In the genomic region with DNA sequence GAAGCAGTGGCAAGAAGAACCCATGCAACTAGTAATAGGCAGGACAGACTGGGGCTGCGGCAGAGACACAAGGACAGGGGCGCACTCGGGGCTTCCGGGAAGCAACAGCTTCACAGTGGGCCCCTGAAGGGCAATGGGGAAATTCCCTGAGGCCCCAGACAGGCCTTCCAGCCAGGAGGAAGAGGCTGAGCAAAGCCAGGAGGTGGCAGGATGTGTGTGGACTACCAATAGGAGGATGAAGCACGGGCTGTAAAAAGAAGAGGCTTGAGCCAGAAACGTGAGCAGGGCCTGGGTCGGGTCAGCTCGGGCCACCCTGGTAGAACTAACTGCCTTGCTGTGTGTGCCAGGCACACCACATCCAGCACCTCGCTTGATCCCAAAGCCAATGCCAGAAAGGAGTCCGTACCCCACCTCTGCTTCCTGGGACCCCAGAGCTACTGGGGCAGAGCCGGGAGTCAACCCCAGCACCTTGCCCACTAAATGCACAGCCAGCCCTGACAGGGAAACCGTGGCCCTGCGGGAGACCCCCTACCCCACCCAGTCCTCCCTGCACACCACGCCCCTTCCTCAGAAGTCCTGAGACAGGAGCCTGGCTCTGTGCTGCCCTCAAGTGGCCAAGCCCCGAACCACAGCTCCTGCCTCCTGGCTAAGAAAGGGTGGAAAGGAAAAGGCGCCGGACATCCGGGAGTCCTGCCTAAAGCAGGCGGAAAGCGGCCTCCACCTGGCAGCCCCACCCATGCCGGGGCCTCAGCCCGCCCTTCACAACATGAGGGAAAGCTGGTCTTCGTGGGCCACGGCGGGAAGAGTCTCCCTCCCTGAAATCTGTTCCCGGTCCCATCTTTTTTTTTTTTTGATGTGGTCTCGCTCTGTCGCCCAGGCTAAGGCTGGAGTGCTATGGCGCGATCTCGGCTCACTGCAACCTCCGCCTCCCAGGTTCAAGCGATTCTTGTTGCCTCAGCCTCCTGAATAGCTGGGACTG, we compare ENCODE assay signal across 1 cellular context.
A peak's percentile ranks its signal among the peaks of the same experiment; 100 is the strongest.
TF ChIP-seq lines count a peak whose summit lies in the region.

No MANE protein-coding gene starts in this region.

TF ChIP-seq in K562, 482 proteins besides CTCF, POLR2A, EP300 and RAD21 (continued from another document and continues in another):
- TF ChIP-seq ATF3 (IDR thresholded peaks at IDR 0.05) (no peak), ATF3 (CRISPR knock-in tag; conservative IDR thresholded peaks at IDR 0.05) (no peak; the same call in 1 of the 2 replicates), SFPQ (IDR thresholded peaks at IDR 0.05; ENCODE audit: low read depth, low read length) (no peak), SIX5 (IDR thresholded peaks at IDR 0.05; ENCODE audit: borderline replicate concordance in 1 of 2, insufficient read depth in 1 of 2, low read depth in 1 of 2, low read length in 2 of 2) (no peak), HDAC1 (IDR thresholded peaks at IDR 0.05) (no peak), MECOM (CRISPR knock-in tag; IDR thresholded peaks at IDR 0.05) (0 out of 2 replicates have a peak, but pooled peaks have one; percentile 10), HMG20A (CRISPR knock-in tag; conservative IDR thresholded peaks at IDR 0.05) (no peak), ZNF77 (CRISPR knock-in tag; IDR thresholded peaks at IDR 0.05) (no peak), ZNF263 (CRISPR knock-in tag; IDR thresholded peaks at IDR 0.05; ENCODE audit: borderline replicate concordance) (no peak), MCM7 (IDR thresholded peaks at IDR 0.05) (no peak), ZNF24 (IDR thresholded peaks at IDR 0.05) (no peak), KLF16 (IDR thresholded peaks at IDR 0.05) (peak; percentile 71; the same call in 1 of the 2 replicates), PHB (CRISPR knock-in tag; IDR thresholded peaks at IDR 0.05) (no peak), SAFB (IDR thresholded peaks at IDR 0.05; ENCODE audit: borderline replicate concordance, low read depth, low read length) (no peak), ZBTB7A (IDR thresholded peaks at IDR 0.05; ENCODE audit: borderline replicate concordance, control insufficient read depth, low read depth, low read length) (peak; percentile 98), TFAP4 (CRISPR knock-in tag; IDR thresholded peaks at IDR 0.05; ENCODE audit: borderline replicate concordance) (peak; percentile 82), ZNF347 (CRISPR knock-in tag; IDR thresholded peaks at IDR 0.05; ENCODE audit: low read depth) (no peak), SMAD4 (CRISPR knock-in tag; conservative IDR thresholded peaks at IDR 0.05) (0 out of 2 replicates have a peak, but pooled peaks have one; percentile 58), TAF9B (IDR thresholded peaks at IDR 0.05; ENCODE audit: partially characterized antibody) (no peak), PHTF2 (CRISPR knock-in tag; IDR thresholded peaks at IDR 0.05) (no peak), ZFP36 (IDR thresholded peaks at IDR 0.05; ENCODE audit: low read depth, low read length, partially characterized antibody) (peak; percentile 38), ELK1 (CRISPR knock-in tag; IDR thresholded peaks at IDR 0.05) (no peak), ZNF561 (CRISPR knock-in tag; conservative IDR thresholded peaks at IDR 0.05) (no peak), XRCC4 (IDR thresholded peaks at IDR 0.05; ENCODE audit: extremely low read depth, insufficient read depth, insufficient read length) (no peak), BDP1 (IDR thresholded peaks at IDR 0.05; ENCODE audit: insufficient read depth, insufficient read length) (no peak), MITF (IDR thresholded peaks at IDR 0.05) (no peak), FOXJ2 (tag; IDR thresholded peaks at IDR 0.05) (no peak), MAX (CRISPR knock-in tag; IDR thresholded peaks at IDR 0.05) (peak; percentile 69; the same call in 1 of the 2 replicates), TEAD4 (IDR thresholded peaks at IDR 0.05; ENCODE audit: low read length) (no peak), TEAD4 (CRISPR knock-in tag; IDR thresholded peaks at IDR 0.05; ENCODE audit: borderline replicate concordance) (no peak), TCF15 (CRISPR knock-in tag; IDR thresholded peaks at IDR 0.05) (no peak), SMC3 (conservative IDR thresholded peaks at IDR 0.05; ENCODE audit: insufficient read depth, low read depth, low read length) (peak; percentile 88), SIN3B (IDR thresholded peaks at IDR 0.05; ENCODE audit: low read depth) (no peak), NFIC (IDR thresholded peaks at IDR 0.05) (no peak; the same call in none of the 2 replicates), PHF8 (IDR thresholded peaks at IDR 0.05; ENCODE audit: borderline replicate concordance, low read length) (no peak; the same call in 1 of the 2 replicates), MAFK (IDR thresholded peaks at IDR 0.05; ENCODE audit: low read length) (no peak), RFX1 (IDR thresholded peaks at IDR 0.05) (no peak), SMAD3 (CRISPR knock-in tag; conservative IDR thresholded peaks at IDR 0.05) (no peak), ZNF280A (IDR thresholded peaks at IDR 0.05; ENCODE audit: low read depth, partially characterized antibody) (no peak), HNRNPLL (IDR thresholded peaks at IDR 0.05; ENCODE audit: low read depth, low read length, poor library complexity, severe bottlenecking) (no peak)
- TF ChIP-seq, protein P1, sequence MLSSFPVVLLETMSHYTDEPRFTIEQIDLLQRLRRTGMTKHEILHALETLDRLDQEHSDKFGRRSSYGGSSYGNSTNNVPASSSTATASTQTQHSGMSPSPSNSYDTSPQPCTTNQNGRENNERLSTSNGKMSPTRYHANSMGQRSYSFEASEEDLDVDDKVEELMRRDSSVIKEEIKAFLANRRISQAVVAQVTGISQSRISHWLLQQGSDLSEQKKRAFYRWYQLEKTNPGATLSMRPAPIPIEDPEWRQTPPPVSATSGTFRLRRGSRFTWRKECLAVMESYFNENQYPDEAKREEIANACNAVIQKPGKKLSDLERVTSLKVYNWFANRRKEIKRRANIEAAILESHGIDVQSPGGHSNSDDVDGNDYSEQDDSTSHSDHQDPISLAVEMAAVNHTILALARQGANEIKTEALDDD (IDR thresholded peaks at IDR 0.05): no peak
- TF ChIP-seq, protein P2, sequence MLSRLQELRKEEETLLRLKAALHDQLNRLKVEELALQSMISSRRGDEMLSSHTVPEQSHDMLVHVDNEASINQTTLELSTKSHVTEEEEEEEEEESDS (CRISPR knock-in tag; IDR thresholded peaks at IDR 0.05): no peak
- TF ChIP-seq, protein P3, sequence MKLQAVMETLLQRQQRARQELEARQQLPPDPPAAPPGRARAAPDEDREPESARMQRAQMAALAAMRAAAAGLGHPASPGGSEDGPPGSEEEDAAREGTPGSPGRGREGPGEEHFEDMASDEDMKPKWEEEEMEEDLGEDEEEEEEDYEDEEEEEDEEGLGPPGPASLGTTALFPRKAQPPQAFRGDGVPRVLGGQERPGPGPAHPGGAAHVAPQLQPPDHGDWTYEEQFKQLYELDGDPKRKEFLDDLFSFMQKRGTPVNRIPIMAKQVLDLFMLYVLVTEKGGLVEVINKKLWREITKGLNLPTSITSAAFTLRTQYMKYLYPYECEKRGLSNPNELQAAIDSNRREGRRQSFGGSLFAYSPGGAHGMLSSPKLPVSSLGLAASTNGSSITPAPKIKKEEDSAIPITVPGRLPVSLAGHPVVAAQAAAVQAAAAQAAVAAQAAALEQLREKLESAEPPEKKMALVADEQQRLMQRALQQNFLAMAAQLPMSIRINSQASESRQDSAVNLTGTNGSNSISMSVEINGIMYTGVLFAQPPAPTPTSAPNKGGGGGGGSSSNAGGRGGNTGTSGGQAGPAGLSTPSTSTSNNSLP (IDR thresholded peaks at IDR 0.05; ENCODE audit: borderline replicate concordance, low read depth, low read length): no peak
- TF ChIP-seq, protein P4, sequence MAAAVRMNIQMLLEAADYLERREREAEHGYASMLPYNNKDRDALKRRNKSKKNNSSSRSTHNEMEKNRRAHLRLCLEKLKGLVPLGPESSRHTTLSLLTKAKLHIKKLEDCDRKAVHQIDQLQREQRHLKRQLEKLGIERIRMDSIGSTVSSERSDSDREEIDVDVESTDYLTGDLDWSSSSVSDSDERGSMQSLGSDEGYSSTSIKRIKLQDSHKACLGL (CRISPR knock-in tag; IDR thresholded peaks at IDR 0.05; ENCODE audit: borderline replicate concordance, poor library complexity, severe bottlenecking): no peak
